22 cellular contexts compared by ENCODE assay signal in genomic region chr13:39324806-39325311, GRCh38.
"Had no signal": no experiment of that assay in that cellular context is flagged by ENCODE, and none has a peak within 500 bp of the region (broad histone marks: within the 10 kb centered on the region; RNA-seq: fewer than 3 reads in every experiment).

No MANE protein-coding gene starts in this region.

- H3K27me3 ChIP-seq: esophagus muscularis mucosa, gastroesophageal sphincter, left lung, neutrophil, sigmoid colon, testis, tibial nerve had no signal

- DNase-seq: effector memory CD4-positive, alpha-beta T cell; foreskin fibroblast; glutamatergic neuron; islet precursor cell; left lung; lower lobe of right lung; midbrain; psoas muscle; retina; sigmoid colon; stimulated activated CD4-positive, alpha-beta T cell treated with anti-CD3 and anti-CD28 coated beads, Interleukin-2, amount 100 ng/mL, for 24 hours; stimulated activated CD4-positive, alpha-beta T cell treated with anti-CD3 and anti-CD28 coated beads, Interleukin-4, amount 100 ng/mL, for 4 hours; stimulated activated naive B cell treated with anti-CD40 and anti-IgM and Interleukin-4, amounts not matched to agents 10 μg/mL and 1 μg/mL and 100 μg/mL, for 72 hours; stimulated activated naive CD8-positive, alpha-beta T cell treated with anti-CD3 and anti-CD28 coated beads, Interleukin-15, amount 100 ng/mL, for 72 hours; testis had no signal

- H3K4me3 ChIP-seq: esophagus muscularis mucosa, gastroesophageal sphincter, left lung, lower lobe of right lung, psoas muscle, sigmoid colon, skin epidermis, testis, tibial nerve had no signal

- H3K27ac ChIP-seq: epithelial cell of prostate, esophagus muscularis mucosa, gastroesophageal sphincter, left lung, lower lobe of right lung, neutrophil, psoas muscle, sigmoid colon, skin epidermis, testis, tibial nerve had no signal

- H3K4me1 ChIP-seq: left lung, lower lobe of right lung, psoas muscle, sigmoid colon had no signal

- H3K36me3 ChIP-seq: esophagus muscularis mucosa, gastroesophageal sphincter, left lung, lower lobe of right lung, neutrophil, sigmoid colon, tibial nerve had no signal

- FAIRE-seq: endometrium had no signal

- ATAC-seq: gastroesophageal sphincter; left lung; lower lobe of right lung; psoas muscle; stimulated activated naive B cell treated with anti-CD40 and anti-IgM and Interleukin-4, amounts not matched to agents 10 μg/mL and 1 μg/mL and 100 μg/mL, for 72 hours; stimulated activated naive CD8-positive, alpha-beta T cell treated with anti-CD3 and anti-CD28 coated beads, Interleukin-15, amount 100 ng/mL, for 72 hours had no signal

- H3K9me3 ChIP-seq: esophagus muscularis mucosa, gastroesophageal sphincter, left lung, lower lobe of right lung, neutrophil, psoas muscle, sigmoid colon, testis, tibial nerve had no signal
